ENCODE assay signal across 7 cellular contexts in the genomic region with DNA sequence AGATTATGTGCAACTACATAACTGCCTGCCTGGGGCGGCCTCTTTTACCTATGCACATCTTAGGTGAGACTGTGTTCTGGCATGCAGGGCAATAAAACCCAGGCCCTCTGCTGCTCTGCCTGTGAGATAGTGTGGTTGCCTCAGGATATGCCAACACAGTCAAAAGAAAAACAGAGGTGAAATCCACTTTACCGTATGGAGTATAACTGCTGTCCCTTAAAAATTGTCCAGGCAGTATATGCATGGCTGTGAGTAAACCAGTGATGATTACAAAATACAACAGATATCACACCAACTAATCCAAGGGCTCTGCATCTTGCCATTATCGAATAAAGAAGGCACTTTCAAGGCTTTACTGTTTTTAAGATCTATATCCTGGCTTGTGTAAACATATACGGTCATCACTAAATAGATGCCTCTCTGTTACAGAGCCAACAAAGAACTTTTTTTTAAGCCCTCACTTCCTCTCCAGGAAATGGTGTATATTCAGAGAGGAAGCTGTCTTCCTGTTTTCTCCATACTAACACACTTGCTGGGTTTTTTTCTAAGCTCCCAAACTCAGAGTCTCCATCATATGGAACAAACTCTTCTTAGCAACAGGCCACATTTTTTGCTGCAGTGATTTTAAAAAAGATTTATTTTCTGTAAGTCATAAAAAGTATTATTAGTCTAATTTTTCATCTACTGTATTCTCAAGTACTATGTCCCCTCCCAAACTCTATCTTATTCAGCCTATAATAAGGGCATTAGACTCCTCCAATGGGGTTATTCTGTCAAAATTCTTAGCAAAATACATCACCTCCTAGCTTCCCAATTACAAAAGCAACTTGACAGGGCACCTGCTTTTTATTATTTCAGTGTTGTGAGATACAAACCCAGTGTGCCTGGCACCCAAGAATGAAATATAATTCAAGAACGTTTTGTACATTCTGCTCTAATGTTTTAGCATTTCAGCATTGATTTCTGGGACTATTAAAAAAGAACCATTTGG.
DNase-seq lines count a peak whose midpoint lies in the region; ATAC-seq and TF ChIP-seq lines count a peak whose summit lies in the region.

No MANE protein-coding gene starts in this region.

- no peaks in the 10 kb centered on the region for H3K9me3 Mint-ChIP-seq in HFFc6
- H3K9me3 Mint-ChIP-seq in stimulated activated memory B cell treated with anti-CD40 and anti-IgM and Interleukin-4, amounts not matched to agents 10 μg/mL and 1 μg/mL and 100 μg/mL, for 72 hours = no peaks in the 10 kb centered on the region

- H3K4me1 Mint-ChIP-seq in HFFc6 (ENCODE audit: low read depth) = peaks cover 70% of the 10 kb centered on the region
- H3K4me1 Mint-ChIP-seq in stimulated activated memory B cell treated with anti-CD40 and anti-IgM and Interleukin-4, amounts not matched to agents 10 μg/mL and 1 μg/mL and 100 μg/mL, for 72 hours = peaks cover 52% of the 10 kb centered on the region

- ATAC-seq in stimulated activated memory B cell treated with anti-CD40 and anti-IgM and Interleukin-4, amounts not matched to agents 10 μg/mL and 1 μg/mL and 100 μg/mL, for 72 hours = no peak

- H3K36me3 Mint-ChIP-seq in HFFc6 (ENCODE audit: low read depth) = no peaks in the 10 kb centered on the region; the same call in 1 of the 2 replicates
- peaks cover 21% of the 10 kb centered on the region for H3K36me3 Mint-ChIP-seq in stimulated activated memory B cell treated with anti-CD40 and anti-IgM and Interleukin-4, amounts not matched to agents 10 μg/mL and 1 μg/mL and 100 μg/mL, for 72 hours

- H3K27me3 Mint-ChIP-seq in HFFc6 (ENCODE audit: insufficient read depth) = no peaks in the 10 kb centered on the region
- no peaks in the 10 kb centered on the region for H3K27me3 Mint-ChIP-seq in stimulated activated memory B cell treated with anti-CD40 and anti-IgM and Interleukin-4, amounts not matched to agents 10 μg/mL and 1 μg/mL and 100 μg/mL, for 72 hours

- in situ Hi-C loops in SK-MEL-5 (cut with HindIII; ENCODE audit: low pct_unique_long_range_greater_than_20kb, low sequenced_read_pairs) = no loop called here

- H3K27ac Mint-ChIP-seq in HFFc6 = peak overlapping the region; percentile 81
- H3K27ac Mint-ChIP-seq in stimulated activated memory B cell treated with anti-CD40 and anti-IgM and Interleukin-4, amounts not matched to agents 10 μg/mL and 1 μg/mL and 100 μg/mL, for 72 hours = peak overlapping the region; percentile 69

- DNase-seq in HFFc6 (peak; percentile 43), SK-MEL-5 (ENCODE audit: low read depth, low spot score) (peak; percentile 77), fibroblast of gingiva (ENCODE audit: low read depth) (peak; percentile 57), HPDE6-E6E7 (ENCODE audit: extremely low spot score) (no peak), NCI-H1930 (lab: John Stamatoyannopoulos, UW) (no peak), NCI-H446 (lab: John Stamatoyannopoulos, UW) (no peak)

- H3K4me3 Mint-ChIP-seq in HFFc6 = peak overlapping the region; percentile 45
- H3K4me3 Mint-ChIP-seq in stimulated activated memory B cell treated with anti-CD40 and anti-IgM and Interleukin-4, amounts not matched to agents 10 μg/mL and 1 μg/mL and 100 μg/mL, for 72 hours = no peak overlapping the region

- no peak for TF ChIP-seq CTCF in HFFc6 (IDR thresholded peaks at IDR 0.05)

Comparison
In these comparisons a context has a peak if more than half of its experiments do, and no peak if none do; other contexts are left out.
1. DNase-seq: peak in HFFc6 (single experiment), SK-MEL-5 (single experiment) and fibroblast of gingiva (single experiment); none in HPDE6-E6E7 (single experiment), NCI-H1930 (0 of 2) and NCI-H446 (0 of 2).